In the genomic region with DNA sequence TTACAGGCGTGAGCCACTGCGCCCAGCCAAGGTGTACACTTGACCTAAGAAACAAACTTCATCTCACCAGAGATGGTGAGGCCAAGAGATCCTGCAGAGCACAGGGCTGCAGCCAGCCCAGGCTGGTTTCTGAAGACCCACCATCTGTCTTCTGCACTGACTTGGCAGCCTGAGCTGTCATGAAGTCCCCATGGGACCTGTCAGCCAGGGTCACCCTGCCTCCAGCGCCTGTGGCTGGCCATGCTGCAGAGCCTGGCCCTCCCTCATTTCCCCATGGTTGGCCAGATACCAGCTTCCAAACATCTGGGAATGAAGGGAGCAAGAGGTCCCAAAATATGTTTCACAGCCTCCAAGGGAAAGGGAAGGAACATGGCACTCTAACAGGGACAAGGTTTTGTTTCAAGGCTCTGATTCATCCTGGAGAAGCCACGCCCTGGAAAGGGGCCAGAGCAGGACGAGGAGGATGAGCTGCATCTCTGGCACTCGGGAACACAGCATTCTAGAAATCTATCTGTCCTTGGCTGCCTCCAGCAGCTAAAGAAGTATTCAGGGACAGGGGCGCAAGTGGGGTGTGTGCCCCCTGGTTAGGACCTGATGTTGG, we compare ENCODE assay signal across 12 cellular contexts. TPM values are rescaled to one million over a fixed set of nuclear protein-coding genes. Genes with fewer than 3 reads are reported as not detected.
DNase-seq lines count a peak whose midpoint lies in the region; FAIRE-seq and TF ChIP-seq lines count a peak whose summit lies in the region.
"Had no signal": no experiment of that assay in that cellular context is flagged by ENCODE, and none has a peak within 500 bp of the region (broad histone marks: within the 10 kb centered on the region; RNA-seq: fewer than 3 reads in every experiment).

No MANE protein-coding gene starts in this region.

- TF ChIP-seq CTCF in ovary (IDR thresholded peaks at IDR 0.05) (no peak), kidney (IDR thresholded peaks at IDR 0.05; ENCODE audit: borderline replicate concordance, extremely low read depth, insufficient read depth) (no peak)

- intact Hi-C loops in ovary (cut with DNase I), result loop anchor here in 1 of 4 donors (5.0 kb wide), 1 partner anchor 45 kb away; a partner anchor contains a TSS
- intact Hi-C loops in kidney (cut with DNase I), result no loop called here

- no peaks in the 10 kb centered on the region for H3K9me3 ChIP-seq in ovary
- H3K9me3 ChIP-seq in kidney (ENCODE audit: control insufficient read depth in 1 of 2, low read length in 2 of 2), result no peaks in the 10 kb centered on the region

- TF ChIP-seq EP300 in ovary (IDR thresholded peaks at IDR 0.05), result no peak

- H3K36me3 ChIP-seq in ovary (no peaks in the 10 kb centered on the region), kidney (ENCODE audit: control insufficient read depth in 1 of 2, insufficient read depth in 2 of 2, low read length in 2 of 2) (peaks cover 0 to 9% of the 10 kb centered on the region in 2 donors)

- H3K9ac ChIP-seq in kidney (ENCODE audit: low read length in 2 of 2), result no peak overlapping the region

- no peak for TF ChIP-seq POLR2A in ovary (IDR thresholded peaks at IDR 0.05)

- FAIRE-seq in kidney (lab: Jason Lieb, UNC), result no peak

- DNase-seq in DMS 273 treated with DMSO at 0.1 percent for 48 hours (lab: John Stamatoyannopoulos, UW) (peak; percentile 75), NCI-H446 (lab: John Stamatoyannopoulos, UW) (peak; percentile 59 to 87), epidermal melanocyte (ENCODE audit: insufficient read length, low spot score) (peak; percentile 54), ovary (peak in 3 of 5 donors; percentile 40 to 69 (median 51)), kidney (no peak), OCI-M2 (lab: John Stamatoyannopoulos, UW; ENCODE audit: unreplicated experiment) (no peak), NCI-H2107 treated with DMSO at 0.1 percent for 48 hours (lab: John Stamatoyannopoulos, UW; ENCODE audit: unreplicated experiment) (no peak), NCI-H2227 (lab: John Stamatoyannopoulos, UW; ENCODE audit: unreplicated experiment) (no peak)
- DNase-seq: DMS79 treated with DMSO at 0.1 percent for 48 hours, left colon, NCI-H526, T-helper 1 cell had no signal

- H3K27ac ChIP-seq in ovary (no peak overlapping the region), kidney (ENCODE audit: low read depth in 2 of 2, low read length in 2 of 2) (no peak overlapping the region)

- H3K4me3 ChIP-seq in ovary (no peak overlapping the region), kidney (ENCODE audit: low read length in 2 of 2) (no peak overlapping the region)

- 56 to 60% (median 58%) methylated on average over 7 of the region's 7 CpGs for WGBS in ovary, 3 donors

- no peaks in the 10 kb centered on the region for H3K27me3 ChIP-seq in ovary

- H3K4me1 ChIP-seq in ovary (ENCODE audit: insufficient read depth), result no peaks in the 10 kb centered on the region
- peaks cover 0 to 12% of the 10 kb centered on the region in 2 donors for H3K4me1 ChIP-seq in kidney (ENCODE audit: control insufficient read depth in 1 of 2, insufficient read depth in 1 of 2, low read depth in 1 of 2, low read length in 2 of 2)

RNA-seq across cellular contexts. Expression of a gene that starts 45.3 kb away (rescaled TPM):
- total RNA-seq in ovary (10 to 100 TPM; 22.9 to 40.9 (median 34.7) TPM), kidney (34.8 TPM)
- polyA plus RNA-seq in ovary (10 to 100 TPM; 26.3 to 37.3 TPM), kidney (ENCODE audit: insufficient read depth, low read depth, low replicate concordance) (19.8 TPM)

RNA-seq across cellular contexts. Expression of a gene that starts 46.9 kb away (rescaled TPM):
- total RNA-seq in ovary, result 10 to 100 TPM; 12.3 to 49.7 (median 25.0) TPM
- 10 to 100 TPM in 1 of 2 donors, 1 to 10 TPM in 1; 6.2 to 13.4 TPM for polyA plus RNA-seq in ovary
- 28.6 TPM for total RNA-seq in kidney
- 10.6 TPM for polyA plus RNA-seq in kidney (ENCODE audit: insufficient read depth, low read depth, low replicate concordance)

Comparison
In these comparisons a context has a peak if more than half of its experiments do, and no peak if none do; other contexts are left out.
1. DNase-seq: peak in DMS 273 treated with DMSO at 0.1 percent for 48 hours (single experiment), NCI-H446 (2 of 2), epidermal melanocyte (single experiment) and ovary (3 of 5); none in kidney (single experiment), OCI-M2 (single experiment), NCI-H2107 treated with DMSO at 0.1 percent for 48 hours (single experiment) and NCI-H2227 (single experiment).